Comparison of ENCODE assay signal across 24 cellular contexts in the genomic region with DNA sequence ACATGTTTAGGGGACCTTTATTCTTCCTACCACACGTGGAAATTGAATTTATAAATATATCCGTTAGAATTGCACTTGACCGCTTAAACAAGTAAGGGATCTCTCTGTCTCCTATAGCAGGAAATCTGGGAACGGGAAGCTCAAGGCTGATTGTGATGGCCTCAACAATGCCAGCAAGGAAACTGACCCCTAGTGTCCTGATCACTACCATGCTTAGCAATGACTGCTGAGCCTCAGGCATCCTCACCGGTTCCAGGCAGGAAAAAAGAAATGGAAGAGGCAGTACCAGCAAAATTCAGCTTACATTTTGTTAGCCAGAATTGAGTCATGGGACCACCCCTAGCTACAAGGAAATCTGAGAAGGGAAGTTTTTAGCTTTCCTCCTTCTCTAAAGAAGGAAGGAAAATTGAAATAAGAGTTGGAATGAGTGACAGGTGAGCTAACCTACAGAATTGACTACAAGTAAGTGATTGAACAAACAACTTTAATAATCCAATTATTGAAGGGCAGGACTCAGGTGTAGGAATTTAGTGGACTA. TPM values are rescaled to one million over a fixed set of nuclear protein-coding genes. Genes with fewer than 3 reads are reported as not detected.
A peak's percentile ranks its signal among the peaks of the same experiment; 100 is the strongest.
DNase-seq lines count a peak whose midpoint lies in the region; ATAC-seq and TF ChIP-seq lines count a peak whose summit lies in the region.
"Had no signal": no experiment of that assay in that cellular context is flagged by ENCODE, and none has a peak within 500 bp of the region (broad histone marks: within the 10 kb centered on the region; RNA-seq: fewer than 3 reads in every experiment).

No MANE protein-coding gene starts in this region.

- H2BK5ac ChIP-seq in mesendoderm (ENCODE audit: low read length) = no peak overlapping the region

- ATAC-seq in body of pancreas (no peak), GM18511 (IDR thresholded peaks at IDR 0.05; ENCODE audit: unreplicated experiment) (no peak)
- ATAC-seq: esophagus mucosa, gastroesophageal sphincter had no signal

- no peaks in the 10 kb centered on the region for H3K9me3 Mint-ChIP-seq in T-helper 2 cell treated with Interferon-gamma antibody and Interleukin-4, amounts not matched to agents 5 μg/mL and 100 μg/mL, for 36 hours
- H3K9me3 Mint-ChIP-seq: activated T-cell treated with anti-CD3 and anti-CD28 coated beads, Interleukin-2, amount 50 U/mL, for 24 hours had no signal

- TF ChIP-seq POLR2A in body of pancreas (IDR thresholded peaks at IDR 0.05) = no peak
- TF ChIP-seq POLR2A in vagina (IDR thresholded peaks at IDR 0.05) = no peak
- TF ChIP-seq POLR2A in uterus (IDR thresholded peaks at IDR 0.05) = no peak

- no peak overlapping the region for H3K18ac ChIP-seq in mesendoderm (ENCODE audit: low read length)

- no peak overlapping the region for H2BK15ac ChIP-seq in mesendoderm (replicated peaks; ENCODE audit: low read depth)

- H3K27ac Mint-ChIP-seq in T-helper 2 cell treated with Interferon-gamma antibody and Interleukin-4, amounts not matched to agents 5 μg/mL and 100 μg/mL, for 36 hours = no peak overlapping the region
- H3K27ac Mint-ChIP-seq: activated CD4-positive, alpha-beta memory T cell treated with anti-CD3 and anti-CD28 coated beads, Interleukin-2, amount 10 ng/mL, durations not matched to agents 7 days and 5 days; activated T-cell treated with anti-CD3 and anti-CD28 coated beads, Interleukin-2, amount 50 U/mL, for 24 hours had no signal

- H3K36me3 ChIP-seq in left ventricle myocardium inferior (no peaks in the 10 kb centered on the region), right atrium auricular region (no peaks in the 10 kb centered on the region), body of pancreas (replicated peaks in 1 of 2; ENCODE audit: insufficient read depth in 1 of 2, low read depth in 2 of 2) (no peaks in the 10 kb centered on the region), mesendoderm (ENCODE audit: control insufficient read depth, insufficient read depth, low read length) (no peaks in the 10 kb centered on the region), vagina (no peaks in the 10 kb centered on the region), uterus (no peaks in the 10 kb centered on the region)
- H3K36me3 ChIP-seq: ascending aorta, gastroesophageal sphincter, suprapubic skin had no signal

- H3K9me3 ChIP-seq in left ventricle myocardium inferior (replicated peaks) = peaks cover 4% of the 10 kb centered on the region
- H3K9me3 ChIP-seq in right atrium auricular region = no peaks in the 10 kb centered on the region
- no peaks in the 10 kb centered on the region for H3K9me3 ChIP-seq in body of pancreas
- no peaks in the 10 kb centered on the region for H3K9me3 ChIP-seq in vagina
- H3K9me3 ChIP-seq in uterus = no peaks in the 10 kb centered on the region
- H3K9me3 ChIP-seq: ascending aorta, suprapubic skin had no signal

- H3K4me1 ChIP-seq in left ventricle myocardium inferior (no peaks in the 10 kb centered on the region), right atrium auricular region (no peaks in the 10 kb centered on the region), body of pancreas (peaks cover 22% of the 10 kb centered on the region), mesendoderm (ENCODE audit: control insufficient read depth, low read depth, low read length) (peaks cover 2% of the 10 kb centered on the region), vagina (peaks cover 16% of the 10 kb centered on the region), uterus (no peaks in the 10 kb centered on the region)
- H3K4me1 ChIP-seq: ascending aorta, gastroesophageal sphincter had no signal

- no peaks in the 10 kb centered on the region for H3K36me3 Mint-ChIP-seq in T-helper 2 cell treated with Interferon-gamma antibody and Interleukin-4, amounts not matched to agents 5 μg/mL and 100 μg/mL, for 36 hours (ENCODE audit: low read depth)

- DNase-seq in left ventricle myocardium inferior = no peak
- DNase-seq in right atrium auricular region (ENCODE audit: low spot score) = no peak
- no peak for DNase-seq in body of pancreas
- peak; percentile 58 for DNase-seq in mesendoderm
- DNase-seq in vagina (ENCODE audit: extremely low spot score in 2 of 2) = no peak
- DNase-seq in T-helper 2 cell treated with Interferon-gamma antibody and Interleukin-4, amounts not matched to agents 5 μg/mL and 100 μg/mL, for 36 hours (ENCODE audit: low spot score) = no peak
- no peak for DNase-seq in uterus
- DNase-seq: ACHN; activated CD4-positive, alpha-beta memory T cell treated with anti-CD3 and anti-CD28 coated beads, Interleukin-2, amount 10 ng/mL, durations not matched to agents 7 days and 5 days; activated naive CD4-positive, alpha-beta T cell treated with Interleukin-2 at 50 U/mL for 16 hours; activated T-cell treated with anti-CD3 and anti-CD28 coated beads, Interleukin-2, amount 50 U/mL, for 24 hours; DMS 273 treated with DMSO at 0.1 percent for 48 hours; left cardiac atrium; NCI-H1930; NCI-H446 treated with DMSO at 0.1 percent for 48 hours; retina; stimulated activated CD4-positive, alpha-beta T cell treated with anti-CD3 and anti-CD28 coated beads, Interleukin-12 subunit alpha, Interleukin-12 subunit beta, amount 100 ng/mL, for 4 hours had no signal

- no peaks in the 10 kb centered on the region for H3K79me1 ChIP-seq in mesendoderm (ENCODE audit: low read length)

- TF ChIP-seq CTCF in left ventricle myocardium inferior (IDR thresholded peaks at IDR 0.05; ENCODE audit: borderline replicate concordance) (peak; percentile 22), right atrium auricular region (IDR thresholded peaks at IDR 0.05) (no peak), body of pancreas (IDR thresholded peaks at IDR 0.05) (no peak), vagina (IDR thresholded peaks at IDR 0.05) (no peak), uterus (IDR thresholded peaks at IDR 0.05) (no peak)

- H3K4me3 ChIP-seq in left ventricle myocardium inferior (no peak overlapping the region), right atrium auricular region (no peak overlapping the region), body of pancreas (no peak overlapping the region), mesendoderm (ENCODE audit: low read length) (no peak overlapping the region), vagina (no peak overlapping the region), uterus (no peak overlapping the region)
- H3K4me3 ChIP-seq: ascending aorta, gastroesophageal sphincter, SK-N-MC, suprapubic skin had no signal

- no peak overlapping the region for H3K9ac ChIP-seq in mesendoderm (ENCODE audit: low read length)

- H4K5ac ChIP-seq in mesendoderm (ENCODE audit: low read length) = no peak overlapping the region

- H3K79me2 ChIP-seq in mesendoderm (ENCODE audit: control insufficient read depth, insufficient read depth, low read length) = no peaks in the 10 kb centered on the region

- H3K27ac ChIP-seq in left ventricle myocardium inferior (replicated peaks) = no peak overlapping the region
- no peak overlapping the region for H3K27ac ChIP-seq in right atrium auricular region
- peak overlapping the region in 3 of 4 donors; percentile 60 to 66 (median 61) for H3K27ac ChIP-seq in body of pancreas
- no peak overlapping the region for H3K27ac ChIP-seq in mesendoderm (ENCODE audit: low read depth, low read length)
- peak overlapping the region; percentile 24 for H3K27ac ChIP-seq in vagina
- H3K27ac ChIP-seq in uterus = peak overlapping the region in 1 of 2 donors; percentile 50
- H3K27ac ChIP-seq: ascending aorta, C4-2B, gastroesophageal sphincter, SK-N-MC, suprapubic skin had no signal

- H3K56ac ChIP-seq in mesendoderm (ENCODE audit: low read length) = no peak overlapping the region

- no peak overlapping the region for H2BK120ac ChIP-seq in mesendoderm (ENCODE audit: low read depth, low read length)

- H3K4me2 ChIP-seq in mesendoderm (ENCODE audit: low read length) = no peak overlapping the region

- H3K4me1 Mint-ChIP-seq in T-helper 2 cell treated with Interferon-gamma antibody and Interleukin-4, amounts not matched to agents 5 μg/mL and 100 μg/mL, for 36 hours (ENCODE audit: low read depth) = peaks cover 3% of the 10 kb centered on the region

- H3K27me3 Mint-ChIP-seq in T-helper 2 cell treated with Interferon-gamma antibody and Interleukin-4, amounts not matched to agents 5 μg/mL and 100 μg/mL, for 36 hours (ENCODE audit: low read depth) = peaks cover 20% of the 10 kb centered on the region
- H3K27me3 Mint-ChIP-seq: activated CD4-positive, alpha-beta memory T cell treated with anti-CD3 and anti-CD28 coated beads, Interleukin-2, amount 10 ng/mL, durations not matched to agents 7 days and 5 days; activated T-cell treated with anti-CD3 and anti-CD28 coated beads, Interleukin-2, amount 50 U/mL, for 24 hours had no signal

- H3K4ac ChIP-seq in mesendoderm (ENCODE audit: low read depth, low read length) = no peak overlapping the region

- H2AK5ac ChIP-seq in mesendoderm (ENCODE audit: low read length) = no peak overlapping the region

- WGBS in body of pancreas, 2 donors = 64 to 74% methylated on average over 5 of the region's 5 CpGs
- no CpG with 5 or more reads among the region's 5 CpGs for WGBS in mesendoderm (ENCODE audit: extremely low coverage, insufficient coverage, low lambda C conversion rate)

- H4K8ac ChIP-seq in mesendoderm (ENCODE audit: low read depth, low read length) = no peak overlapping the region

- intact Hi-C loops in left ventricle myocardium inferior (cut with micrococcal nuclease) = no loop called here
- intact Hi-C loops in body of pancreas (cut with DNase I) = no loop called here
- intact Hi-C loops in vagina (cut with DNase I) = no loop called here
- intact Hi-C loops in uterus (cut with DNase I; ENCODE audit: low total_unique reads) = no loop called here

- H3K4me3 Mint-ChIP-seq in T-helper 2 cell treated with Interferon-gamma antibody and Interleukin-4, amounts not matched to agents 5 μg/mL and 100 μg/mL, for 36 hours = no peak overlapping the region
- H3K4me3 Mint-ChIP-seq: activated CD4-positive, alpha-beta memory T cell treated with anti-CD3 and anti-CD28 coated beads, Interleukin-2, amount 10 ng/mL, durations not matched to agents 7 days and 5 days; activated T-cell treated with anti-CD3 and anti-CD28 coated beads, Interleukin-2, amount 50 U/mL, for 24 hours had no signal

- H3K27me3 ChIP-seq in left ventricle myocardium inferior (ENCODE audit: low read depth) (no peaks in the 10 kb centered on the region), right atrium auricular region (no peaks in the 10 kb centered on the region), body of pancreas (no peaks in the 10 kb centered on the region), mesendoderm (ENCODE audit: insufficient read depth, low read length, poor library complexity) (no peaks in the 10 kb centered on the region), vagina (no peaks in the 10 kb centered on the region), uterus (no peaks in the 10 kb centered on the region)
- H3K27me3 ChIP-seq: ascending aorta, suprapubic skin had no signal

- no peak overlapping the region for H3K23ac ChIP-seq in mesendoderm (ENCODE audit: low read length)

RNA-seq across cellular contexts. Expression of a gene that starts 43.9 kb away (rescaled TPM):
- 13.9 TPM for total RNA-seq in left ventricle myocardium inferior
- total RNA-seq in right atrium auricular region = 10 to 100 TPM; 10.4 to 17.8 TPM
- 10 to 100 TPM in 1 of 2 donors, 1 to 10 TPM in 1; 6.5 to 13.2 TPM for total RNA-seq in body of pancreas
- 8.7 TPM for polyA plus RNA-seq in mesendoderm (2013, experiment 1 of 2)
- 7.9 TPM for polyA plus RNA-seq in mesendoderm (2013, experiment 2 of 2)
- 5.9 TPM for total RNA-seq in vagina
- total RNA-seq in uterus = 10 to 100 TPM in 3 of 4 donors, 1 to 10 TPM in 1; 1.3 to 25.6 (median 16.0) TPM

Comparison
In these comparisons a context has a peak if more than half of its experiments do, and no peak if none do; other contexts are left out.
1. H3K27ac ChIP-seq: peak in body of pancreas (3 of 4) and vagina (single experiment); none in left ventricle myocardium inferior (single experiment), right atrium auricular region (0 of 2) and mesendoderm (single experiment).